In genomic region chr5:39137391-39138181, GRCh38 we compare ENCODE assay signal across 13 cellular contexts.
DNase-seq lines count a peak whose midpoint lies in the region; TF ChIP-seq lines count a peak whose summit lies in the region.
"Had no signal": no experiment of that assay in that cellular context is flagged by ENCODE, and none has a peak within 500 bp of the region (broad histone marks: within the 10 kb centered on the region; RNA-seq: fewer than 3 reads in every experiment).

No MANE protein-coding gene starts in this region.

- CTCF ChIA-PET in activated naive CD4-positive, alpha-beta T cell treated with anti-CD3 and anti-CD28 coated beads for 36 hours (lab: Charles Lee), result interaction anchor here (0.7 to 1.6 kb wide), 3 partner anchors 10 to 146 kb away, joined by 3 to 6 read pairs (median 6); no protein-coding TSS in a partner anchor

- H3K4me3 ChIP-seq in LNCaP clone FGC (ENCODE audit: low read depth, low read length) (no peak overlapping the region), cardiac fibroblast (replicated peaks in 1 of 2; ENCODE audit: low read depth in 2 of 2, low read length in 2 of 2) (no peak overlapping the region)
- H3K4me3 ChIP-seq: lower lobe of right lung, psoas muscle, testis had no signal

- no peaks in the 10 kb centered on the region for H3K9me3 Mint-ChIP-seq in activated naive CD4-positive, alpha-beta T cell treated with anti-CD3 and anti-CD28 coated beads for 36 hours
- no peaks in the 10 kb centered on the region for H3K9me3 Mint-ChIP-seq in osteocyte (ENCODE audit: unreplicated experiment)

- intact Hi-C loops in activated naive CD4-positive, alpha-beta T cell treated with anti-CD3 and anti-CD28 coated beads for 36 hours (cut with micrococcal nuclease), result loop anchor here (1.0 to 5.0 kb wide), 2 partner anchors 8 to 60 kb away; no protein-coding TSS in a partner anchor

- H3K27me3 Mint-ChIP-seq in activated naive CD4-positive, alpha-beta T cell treated with anti-CD3 and anti-CD28 coated beads for 36 hours (ENCODE audit: low read depth), result no peaks in the 10 kb centered on the region
- no peaks in the 10 kb centered on the region for H3K27me3 Mint-ChIP-seq in osteocyte (ENCODE audit: unreplicated experiment)

- peaks cover 27% of the 10 kb centered on the region for H3K4me1 Mint-ChIP-seq in activated naive CD4-positive, alpha-beta T cell treated with anti-CD3 and anti-CD28 coated beads for 36 hours (ENCODE audit: low read depth)
- H3K4me1 Mint-ChIP-seq in osteocyte (ENCODE audit: unreplicated experiment), result peaks cover 15% of the 10 kb centered on the region

- TF ChIP-seq CTCF in LNCaP clone FGC (IDR thresholded peaks at IDR 0.05; ENCODE audit: control insufficient read depth, extremely low read depth, insufficient read depth), result peak; percentile 39
- peak; percentile 15 for TF ChIP-seq CTCF in cardiac fibroblast (IDR thresholded peaks at IDR 0.05; ENCODE audit: low read depth, low read length)
- TF ChIP-seq CTCF in osteocyte (IDR thresholded peaks at IDR 0.05), result peak; percentile 17

- H3K36me3 Mint-ChIP-seq in activated naive CD4-positive, alpha-beta T cell treated with anti-CD3 and anti-CD28 coated beads for 36 hours (ENCODE audit: low read depth), result peaks cover 22% of the 10 kb centered on the region
- no peaks in the 10 kb centered on the region for H3K36me3 Mint-ChIP-seq in osteocyte (ENCODE audit: unreplicated experiment)

- peak overlapping the region; percentile 54 for H3K27ac Mint-ChIP-seq in activated naive CD4-positive, alpha-beta T cell treated with anti-CD3 and anti-CD28 coated beads for 36 hours
- H3K27ac Mint-ChIP-seq in osteocyte (ENCODE audit: unreplicated experiment), result no peak overlapping the region

- DNase-seq in activated naive CD4-positive, alpha-beta T cell treated with anti-CD3 and anti-CD28 coated beads for 36 hours, result no peak
- no peak for DNase-seq in activated naive CD4-positive, alpha-beta T cell treated with Interleukin-2 at 50 U/mL for 16 hours
- no peak for DNase-seq in LNCaP clone FGC (ENCODE audit: low read depth)
- no peak for DNase-seq in cardiac fibroblast (ENCODE audit: low read depth in 2 of 2)
- no peak for DNase-seq in osteocyte (ENCODE audit: extremely low spot score, unreplicated experiment)
- DNase-seq in stimulated activated CD4-positive, alpha-beta T cell treated with anti-CD3 and anti-CD28 coated beads, Interleukin-4, amount 100 ng/mL, for 24 hours, result no peak
- no peak for DNase-seq in NCI-H345 (lab: John Stamatoyannopoulos, UW)
- DNase-seq in NK-92 treated with Interleukin-12 subunit alpha and Interleukin-12 subunit beta, amount 100 ng/mL, for 24 hours (lab: John Stamatoyannopoulos, UW), result no peak
- DNase-seq: lower lobe of right lung, NCI-H1930, psoas muscle, T-helper 9 cell, testis had no signal

- H3K4me3 Mint-ChIP-seq in activated naive CD4-positive, alpha-beta T cell treated with anti-CD3 and anti-CD28 coated beads for 36 hours, result no peak overlapping the region
- no peak overlapping the region for H3K4me3 Mint-ChIP-seq in osteocyte (ENCODE audit: unreplicated experiment)
